Comparison of ENCODE assay signal across 1 cellular context in the genomic region with DNA sequence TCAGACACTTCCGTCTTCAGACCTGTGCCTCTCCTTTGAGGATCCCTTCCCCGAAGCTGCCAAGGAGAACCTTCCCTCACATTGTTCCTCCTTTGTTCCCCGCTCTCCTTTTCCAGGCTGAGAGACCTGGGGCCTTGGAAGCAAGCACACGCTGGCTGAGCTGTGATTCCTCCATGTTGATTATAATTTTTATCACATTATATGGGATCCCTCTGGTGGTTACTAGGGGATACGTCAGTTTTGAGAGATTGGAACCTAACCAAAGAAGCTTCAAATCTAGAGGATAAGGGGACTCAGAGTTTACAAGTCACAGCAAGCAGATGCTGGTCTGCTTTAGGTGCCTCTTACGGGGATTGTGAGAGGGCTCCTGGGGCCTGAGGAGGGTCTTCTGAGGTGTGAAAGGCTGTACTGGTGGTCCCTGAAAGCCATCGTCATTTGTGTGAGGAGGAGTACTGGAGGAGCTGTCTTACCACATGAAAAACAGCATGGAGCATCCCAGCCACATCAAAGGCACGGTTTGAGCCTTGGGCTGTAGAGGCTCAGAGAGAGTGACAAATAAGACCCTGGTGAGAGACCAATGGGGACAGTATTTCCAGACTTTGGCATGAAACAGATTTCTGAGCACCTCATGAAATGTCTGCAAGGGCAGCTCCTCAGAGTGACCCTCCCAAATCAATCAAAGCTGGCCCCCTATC.
TF ChIP-seq lines count a peak whose summit lies in the region.

No MANE protein-coding gene starts in this region.

TF ChIP-seq in GM23338, 12 proteins besides CTCF, POLR2A, EP300 and RAD21 (continued from another document):
- TF ChIP-seq, protein P1, sequence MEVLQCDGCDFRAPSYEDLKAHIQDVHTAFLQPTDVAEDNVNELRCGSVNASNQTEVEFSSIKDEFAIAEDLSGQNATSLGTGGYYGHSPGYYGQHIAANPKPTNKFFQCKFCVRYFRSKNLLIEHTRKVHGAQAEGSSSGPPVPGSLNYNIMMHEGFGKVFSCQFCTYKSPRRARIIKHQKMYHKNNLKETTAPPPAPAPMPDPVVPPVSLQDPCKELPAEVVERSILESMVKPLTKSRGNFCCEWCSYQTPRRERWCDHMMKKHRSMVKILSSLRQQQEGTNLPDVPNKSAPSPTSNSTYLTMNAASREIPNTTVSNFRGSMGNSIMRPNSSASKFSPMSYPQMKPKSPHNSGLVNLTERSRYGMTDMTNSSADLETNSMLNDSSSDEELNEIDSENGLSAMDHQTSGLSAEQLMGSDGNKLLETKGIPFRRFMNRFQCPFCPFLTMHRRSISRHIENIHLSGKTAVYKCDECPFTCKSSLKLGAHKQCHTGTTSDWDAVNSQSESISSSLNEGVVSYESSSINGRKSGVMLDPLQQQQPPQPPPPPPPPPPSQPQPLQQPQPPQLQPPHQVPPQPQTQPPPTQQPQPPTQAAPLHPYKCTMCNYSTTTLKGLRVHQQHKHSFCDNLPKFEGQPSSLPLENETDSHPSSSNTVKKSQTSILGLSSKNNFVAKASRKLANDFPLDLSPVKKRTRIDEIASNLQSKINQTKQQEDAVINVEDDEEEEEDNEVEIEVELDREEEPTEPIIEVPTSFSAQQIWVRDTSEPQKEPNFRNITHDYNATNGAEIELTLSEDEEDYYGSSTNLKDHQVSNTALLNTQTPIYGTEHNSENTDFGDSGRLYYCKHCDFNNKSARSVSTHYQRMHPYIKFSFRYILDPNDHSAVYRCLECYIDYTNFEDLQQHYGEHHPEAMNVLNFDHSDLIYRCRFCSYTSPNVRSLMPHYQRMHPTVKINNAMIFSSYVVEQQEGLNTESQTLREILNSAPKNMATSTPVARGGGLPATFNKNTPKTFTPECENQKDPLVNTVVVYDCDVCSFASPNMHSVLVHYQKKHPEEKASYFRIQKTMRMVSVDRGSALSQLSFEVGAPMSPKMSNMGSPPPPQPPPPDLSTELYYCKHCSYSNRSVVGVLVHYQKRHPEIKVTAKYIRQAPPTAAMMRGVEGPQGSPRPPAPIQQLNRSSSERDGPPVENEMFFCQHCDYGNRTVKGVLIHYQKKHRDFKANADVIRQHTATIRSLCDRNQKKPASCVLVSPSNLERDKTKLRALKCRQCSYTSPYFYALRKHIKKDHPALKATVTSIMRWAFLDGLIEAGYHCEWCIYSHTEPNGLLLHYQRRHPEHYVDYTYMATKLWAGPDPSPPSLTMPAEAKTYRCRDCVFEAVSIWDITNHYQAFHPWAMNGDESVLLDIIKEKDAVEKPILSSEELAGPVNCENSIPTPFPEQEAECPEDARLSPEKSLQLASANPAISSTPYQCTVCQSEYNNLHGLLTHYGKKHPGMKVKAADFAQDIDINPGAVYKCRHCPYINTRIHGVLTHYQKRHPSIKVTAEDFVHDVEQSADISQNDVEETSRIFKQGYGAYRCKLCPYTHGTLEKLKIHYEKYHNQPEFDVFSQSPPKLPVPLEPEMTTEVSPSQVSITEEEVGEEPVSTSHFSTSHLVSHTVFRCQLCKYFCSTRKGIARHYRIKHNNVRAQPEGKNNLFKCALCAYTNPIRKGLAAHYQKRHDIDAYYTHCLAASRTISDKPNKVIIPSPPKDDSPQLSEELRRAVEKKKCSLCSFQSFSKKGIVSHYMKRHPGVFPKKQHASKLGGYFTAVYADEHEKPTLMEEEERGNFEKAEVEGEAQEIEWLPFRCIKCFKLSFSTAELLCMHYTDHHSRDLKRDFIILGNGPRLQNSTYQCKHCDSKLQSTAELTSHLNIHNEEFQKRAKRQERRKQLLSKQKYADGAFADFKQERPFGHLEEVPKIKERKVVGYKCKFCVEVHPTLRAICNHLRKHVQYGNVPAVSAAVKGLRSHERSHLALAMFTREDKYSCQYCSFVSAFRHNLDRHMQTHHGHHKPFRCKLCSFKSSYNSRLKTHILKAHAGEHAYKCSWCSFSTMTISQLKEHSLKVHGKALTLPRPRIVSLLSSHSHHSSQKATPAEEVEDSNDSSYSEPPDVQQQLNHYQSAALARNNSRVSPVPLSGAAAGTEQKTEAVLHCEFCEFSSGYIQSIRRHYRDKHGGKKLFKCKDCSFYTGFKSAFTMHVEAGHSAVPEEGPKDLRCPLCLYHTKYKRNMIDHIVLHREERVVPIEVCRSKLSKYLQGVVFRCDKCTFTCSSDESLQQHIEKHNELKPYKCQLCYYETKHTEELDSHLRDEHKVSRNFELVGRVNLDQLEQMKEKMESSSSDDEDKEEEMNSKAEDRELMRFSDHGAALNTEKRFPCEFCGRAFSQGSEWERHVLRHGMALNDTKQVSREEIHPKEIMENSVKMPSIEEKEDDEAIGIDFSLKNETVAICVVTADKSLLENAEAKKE (CRISPR knock-in tag; IDR thresholded peaks at IDR 0.05), result no peak
